26 cellular contexts compared by ENCODE assay signal in genomic region chr6:106142876-106143431, GRCh38. TPM values are rescaled to one million over a fixed set of nuclear protein-coding genes. Genes with fewer than 3 reads are reported as not detected.
DNase-seq lines count a peak whose midpoint lies in the region; ATAC-seq and TF ChIP-seq lines count a peak whose summit lies in the region.
"Had no signal": no experiment of that assay in that cellular context is flagged by ENCODE, and none has a peak within 500 bp of the region (broad histone marks: within the 10 kb centered on the region; RNA-seq: fewer than 3 reads in every experiment).

No MANE protein-coding gene starts in this region.

- peak; percentile 46; the same call in 1 of the 2 replicates for ATAC-seq in IMR-90 (ENCODE audit: low read depth)
- ATAC-seq in activated naive CD8-positive, alpha-beta T cell treated with anti-CD3 and anti-CD28 coated beads, Interleukin-2, amount 10 ng/mL, durations not matched to agents 7 days and 5 days (ENCODE audit: low read depth), result no peak
- no peak for ATAC-seq in natural killer cell treated with Interleukin-12 subunit alpha and Interleukin-12 subunit beta and Interleukin-15 and Interleukin-18, amount 100 ng/mL, for 72 hours
- ATAC-seq in HG03460 (IDR thresholded peaks at IDR 0.05; ENCODE audit: unreplicated experiment), result no peak
- ATAC-seq: left colon, Right ventricle myocardium inferior had no signal

- no TSS peak for BruUV-seq in IMR-90 (replicated peaks; lab: Mats Ljungman, UMichigan)

- H3K56ac ChIP-seq in IMR-90 (ENCODE audit: extremely low read depth, insufficient read depth, low read length), result no peak overlapping the region

- DNase-seq in activated CD4-positive, alpha-beta memory T cell treated with anti-CD3 and anti-CD28 coated beads, Interleukin-2, amount 10 ng/mL, durations not matched to agents 7 days and 5 days, result no peak
- DNase-seq in activated CD4-positive, alpha-beta memory T cell treated with anti-CD3 and anti-CD28 coated beads for 36 hours, result no peak
- no peak for DNase-seq in IMR-90
- DNase-seq in activated naive CD8-positive, alpha-beta T cell treated with anti-CD3 and anti-CD28 coated beads, Interleukin-2, amount 10 ng/mL, durations not matched to agents 7 days and 5 days, result no peak
- DNase-seq in natural killer cell treated with Interleukin-12 subunit alpha and Interleukin-12 subunit beta and Interleukin-15 and Interleukin-18, amount 100 ng/mL, for 72 hours (ENCODE audit: low spot score), result no peak
- DNase-seq in midbrain (lab: John Stamatoyannopoulos, UW), result no peak
- DNase-seq in NCI-H1092 treated with DMSO at 0.1 percent for 48 hours (lab: John Stamatoyannopoulos, UW), result no peak
- DNase-seq: activated CD4-positive, alpha-beta T cell treated with anti-CD3 and anti-CD28 coated beads, Interleukin-2, amount 50 U/mL, for 4 hours; C1 segment of cervical spinal cord; central memory CD4-positive, alpha-beta T cell; DMS 273 treated with DMSO at 0.1 percent for 48 hours; GDM1; left colon; NCI-H187; NCI-H345; stimulated activated CD4-positive, alpha-beta T cell treated with anti-CD3 and anti-CD28 coated beads, Interleukin-4, amount 100 ng/mL, for 4 hours; SW 1271 had no signal

- intact Hi-C loops in activated CD4-positive, alpha-beta memory T cell treated with anti-CD3 and anti-CD28 coated beads for 36 hours (cut with micrococcal nuclease), result no loop called here
- intact Hi-C loops in IMR-90 (cut with micrococcal nuclease), result no loop called here

- H4K20me1 ChIP-seq in IMR-90 (ENCODE audit: insufficient read depth, low read length), result no peaks in the 10 kb centered on the region

- H3K27me3 Mint-ChIP-seq in activated CD4-positive, alpha-beta memory T cell treated with anti-CD3 and anti-CD28 coated beads, Interleukin-2, amount 10 ng/mL, durations not matched to agents 7 days and 5 days, result no peaks in the 10 kb centered on the region
- no peaks in the 10 kb centered on the region for H3K27me3 Mint-ChIP-seq in activated CD4-positive, alpha-beta memory T cell treated with anti-CD3 and anti-CD28 coated beads for 36 hours
- no peaks in the 10 kb centered on the region for H3K27me3 Mint-ChIP-seq in activated naive CD8-positive, alpha-beta T cell treated with anti-CD3 and anti-CD28 coated beads, Interleukin-2, amount 10 ng/mL, durations not matched to agents 7 days and 5 days
- no peaks in the 10 kb centered on the region for H3K27me3 Mint-ChIP-seq in natural killer cell treated with Interleukin-12 subunit alpha and Interleukin-12 subunit beta and Interleukin-15 and Interleukin-18, amount 100 ng/mL, for 72 hours

- no peaks in the 10 kb centered on the region for H3K79me1 ChIP-seq in IMR-90 (ENCODE audit: low read depth in 1 of 2, low read length in 2 of 2)

- CTCF ChIA-PET in activated CD4-positive, alpha-beta memory T cell treated with anti-CD3 and anti-CD28 coated beads, Interleukin-2, amount 10 ng/mL, durations not matched to agents 7 days and 5 days (lab: Charles Lee), result interaction anchor here (1.5 to 3.2 kb wide), 3 partner anchors 17 to 42 kb away, joined by 3 to 17 read pairs (median 3); no protein-coding TSS in a partner anchor
- CTCF ChIA-PET in activated CD4-positive, alpha-beta memory T cell treated with anti-CD3 and anti-CD28 coated beads for 36 hours (lab: Charles Lee), result interaction anchor here (1.1 to 2.1 kb wide), 2 partner anchors 21 to 24 kb away, joined by 4 to 10 read pairs; no protein-coding TSS in a partner anchor
- CTCF ChIA-PET in IMR-90 (lab: Yijun Ruan, JAX), result no interaction called here

- H3K27me3 ChIP-seq in IMR-90 (ENCODE audit: control insufficient read depth, insufficient read depth, low read length), result no peaks in the 10 kb centered on the region
- H3K27me3 ChIP-seq: neural progenitor cell had no signal

- H2BK120ac ChIP-seq in IMR-90 (ENCODE audit: low read depth, low read length), result no peak overlapping the region

- no peak overlapping the region for H2BK5ac ChIP-seq in IMR-90 (ENCODE audit: low read depth, low read length, poor library complexity, severe bottlenecking)

- H3K36me3 Mint-ChIP-seq in activated CD4-positive, alpha-beta memory T cell treated with anti-CD3 and anti-CD28 coated beads, Interleukin-2, amount 10 ng/mL, durations not matched to agents 7 days and 5 days (ENCODE audit: low read depth), result no peaks in the 10 kb centered on the region
- H3K36me3 Mint-ChIP-seq in activated CD4-positive, alpha-beta memory T cell treated with anti-CD3 and anti-CD28 coated beads for 36 hours, result no peaks in the 10 kb centered on the region
- peaks cover 1% of the 10 kb centered on the region for H3K36me3 Mint-ChIP-seq in activated naive CD8-positive, alpha-beta T cell treated with anti-CD3 and anti-CD28 coated beads, Interleukin-2, amount 10 ng/mL, durations not matched to agents 7 days and 5 days
- H3K36me3 Mint-ChIP-seq in natural killer cell treated with Interleukin-12 subunit alpha and Interleukin-12 subunit beta and Interleukin-15 and Interleukin-18, amount 100 ng/mL, for 72 hours, result no peaks in the 10 kb centered on the region
- H3K36me3 Mint-ChIP-seq: IgD-negative memory B cell, mesothelial cell of epicardium, neural progenitor cell had no signal

- peaks cover 74% of the 10 kb centered on the region for H3K4me1 Mint-ChIP-seq in activated CD4-positive, alpha-beta memory T cell treated with anti-CD3 and anti-CD28 coated beads, Interleukin-2, amount 10 ng/mL, durations not matched to agents 7 days and 5 days
- H3K4me1 Mint-ChIP-seq in activated CD4-positive, alpha-beta memory T cell treated with anti-CD3 and anti-CD28 coated beads for 36 hours (ENCODE audit: low read depth), result peaks cover 50% of the 10 kb centered on the region
- peaks cover 62% of the 10 kb centered on the region for H3K4me1 Mint-ChIP-seq in activated naive CD8-positive, alpha-beta T cell treated with anti-CD3 and anti-CD28 coated beads, Interleukin-2, amount 10 ng/mL, durations not matched to agents 7 days and 5 days
- H3K4me1 Mint-ChIP-seq in natural killer cell treated with Interleukin-12 subunit alpha and Interleukin-12 subunit beta and Interleukin-15 and Interleukin-18, amount 100 ng/mL, for 72 hours (ENCODE audit: low read depth in 2 of 2), result peaks cover 69 to 89% of the 10 kb centered on the region in 2 donors

- H3K4me3 ChIP-seq in IMR-90 (ENCODE audit: insufficient read depth, low read depth, low read length), result no peak overlapping the region
- H3K4me3 ChIP-seq: esophagus muscularis mucosa, neural progenitor cell, skin epidermis had no signal

- no peak overlapping the region for H4K5ac ChIP-seq in IMR-90 (ENCODE audit: low read depth, low read length)

- no peak for TF ChIP-seq CTCF in IMR-90 (conservative IDR thresholded peaks at IDR 0.05; ENCODE audit: low read depth, low read length)

- no peak overlapping the region for H3K27ac ChIP-seq in IMR-90 (ENCODE audit: insufficient read depth, low read length)
- H3K27ac ChIP-seq: esophagus muscularis mucosa, HL-60, neural progenitor cell had no signal

- H3K27ac Mint-ChIP-seq in activated CD4-positive, alpha-beta memory T cell treated with anti-CD3 and anti-CD28 coated beads, Interleukin-2, amount 10 ng/mL, durations not matched to agents 7 days and 5 days, result peak overlapping the region; percentile 96
- H3K27ac Mint-ChIP-seq in activated CD4-positive, alpha-beta memory T cell treated with anti-CD3 and anti-CD28 coated beads for 36 hours, result no peak overlapping the region
- H3K27ac Mint-ChIP-seq in activated naive CD8-positive, alpha-beta T cell treated with anti-CD3 and anti-CD28 coated beads, Interleukin-2, amount 10 ng/mL, durations not matched to agents 7 days and 5 days, result peak overlapping the region; percentile 97
- H3K27ac Mint-ChIP-seq in natural killer cell treated with Interleukin-12 subunit alpha and Interleukin-12 subunit beta and Interleukin-15 and Interleukin-18, amount 100 ng/mL, for 72 hours, result peak overlapping the region; percentile 95 to 96
- H3K27ac Mint-ChIP-seq: mesothelial cell of epicardium, neural progenitor cell, progenitor cell of endocrine pancreas had no signal

- no peaks in the 10 kb centered on the region for H3K9me3 ChIP-seq in IMR-90 (ENCODE audit: control insufficient read depth, insufficient read depth, low read length)
- H3K9me3 ChIP-seq: esophagus muscularis mucosa had no signal

- in situ Hi-C loops in IMR-90 (cut with MboI; ENCODE audit: low sequenced_read_pairs), result no loop called here

- no peak overlapping the region for H4K91ac ChIP-seq in IMR-90 (ENCODE audit: insufficient read depth, low read depth, low read length)

- H3K4ac ChIP-seq in IMR-90 (ENCODE audit: low read depth, low read length), result no peak overlapping the region

- no peak for TF ChIP-seq POLR2A in IMR-90 (IDR thresholded peaks at IDR 0.05; ENCODE audit: low read depth, low read length)

- WGBS in IMR-90 (ENCODE audit: extremely low coverage in 2 of 2, insufficient read length in 1 of 2), 2 experiments, result 86% methylated on average over 2 of the region's 2 CpGs; no CpG with 5 or more reads in 1 of the 2 experiments

- dilution Hi-C loops in IMR-90 (cut with HindIII; ENCODE audit: low sequenced_read_pairs, unreplicated experiment), result no loop called here

- TF ChIP-seq RAD21 in IMR-90 (IDR thresholded peaks at IDR 0.05; ENCODE audit: low read length), result no peak

- H2AFZ ChIP-seq in IMR-90 (replicated peaks; ENCODE audit: low read length, poor library complexity), result no peak overlapping the region

- H3K36me3 ChIP-seq in IMR-90 (ENCODE audit: control insufficient read depth, insufficient read depth, low read length), result no peaks in the 10 kb centered on the region
- H3K36me3 ChIP-seq: esophagus muscularis mucosa, neural progenitor cell had no signal

- no peak overlapping the region for H4K8ac ChIP-seq in IMR-90 (ENCODE audit: low read depth in 2 of 2, low read length in 2 of 2)

- no peak overlapping the region for H3K14ac ChIP-seq in IMR-90 (replicated peaks; ENCODE audit: low read depth, low read length)

- peaks cover 8% of the 10 kb centered on the region; the same call in 1 of the 2 replicates for H3K9me1 ChIP-seq in IMR-90 (ENCODE audit: insufficient read depth, low read length)

- peaks cover 11% of the 10 kb centered on the region for H3K4me1 ChIP-seq in IMR-90 (ENCODE audit: control insufficient read depth, insufficient read depth, low read length)
- H3K4me1 ChIP-seq: esophagus muscularis mucosa had no signal

- H2AK9ac ChIP-seq in IMR-90 (replicated peaks; ENCODE audit: low read depth, low read length, poor library complexity), result no peak overlapping the region

- no peaks in the 10 kb centered on the region for H3K9me3 Mint-ChIP-seq in activated CD4-positive, alpha-beta memory T cell treated with anti-CD3 and anti-CD28 coated beads, Interleukin-2, amount 10 ng/mL, durations not matched to agents 7 days and 5 days
- H3K9me3 Mint-ChIP-seq in activated CD4-positive, alpha-beta memory T cell treated with anti-CD3 and anti-CD28 coated beads for 36 hours, result no peaks in the 10 kb centered on the region
- no peaks in the 10 kb centered on the region for H3K9me3 Mint-ChIP-seq in activated naive CD8-positive, alpha-beta T cell treated with anti-CD3 and anti-CD28 coated beads, Interleukin-2, amount 10 ng/mL, durations not matched to agents 7 days and 5 days
- no peaks in the 10 kb centered on the region for H3K9me3 Mint-ChIP-seq in natural killer cell treated with Interleukin-12 subunit alpha and Interleukin-12 subunit beta and Interleukin-15 and Interleukin-18, amount 100 ng/mL, for 72 hours
- H3K9me3 Mint-ChIP-seq: IgD-negative memory B cell, mesothelial cell of epicardium, neural progenitor cell had no signal

- H2BK15ac ChIP-seq in IMR-90 (ENCODE audit: low read depth, low read length), result no peak overlapping the region

- no peak overlapping the region for H3K4me3 Mint-ChIP-seq in activated CD4-positive, alpha-beta memory T cell treated with anti-CD3 and anti-CD28 coated beads, Interleukin-2, amount 10 ng/mL, durations not matched to agents 7 days and 5 days
- no peak overlapping the region for H3K4me3 Mint-ChIP-seq in activated CD4-positive, alpha-beta memory T cell treated with anti-CD3 and anti-CD28 coated beads for 36 hours
- peak overlapping the region; percentile 70 for H3K4me3 Mint-ChIP-seq in activated naive CD8-positive, alpha-beta T cell treated with anti-CD3 and anti-CD28 coated beads, Interleukin-2, amount 10 ng/mL, durations not matched to agents 7 days and 5 days
- H3K4me3 Mint-ChIP-seq in natural killer cell treated with Interleukin-12 subunit alpha and Interleukin-12 subunit beta and Interleukin-15 and Interleukin-18, amount 100 ng/mL, for 72 hours, result peak overlapping the region; percentile 83
- H3K4me3 Mint-ChIP-seq: mesothelial cell of epicardium, neural progenitor cell had no signal

- no peak overlapping the region for H3K18ac ChIP-seq in IMR-90 (ENCODE audit: low read depth, low read length)

- H2AK5ac ChIP-seq in IMR-90 (ENCODE audit: low read depth, low read length), result no peak overlapping the region

- no peak overlapping the region for H3K4me2 ChIP-seq in IMR-90 (ENCODE audit: low read depth, low read length)
- H3K4me2 ChIP-seq: neural progenitor cell had no signal

- POLR2A ChIA-PET in activated CD4-positive, alpha-beta memory T cell treated with anti-CD3 and anti-CD28 coated beads, Interleukin-2, amount 10 ng/mL, durations not matched to agents 7 days and 5 days (lab: Charles Lee), result interaction anchor here (2.0 to 4.6 kb wide), 11 partner anchors 18 to 57 kb away, joined by 5 to 79 read pairs (median 26); partner anchors contain the start of gene PRDM1
- POLR2A ChIA-PET in activated CD4-positive, alpha-beta memory T cell treated with anti-CD3 and anti-CD28 coated beads for 36 hours (lab: Charles Lee), result interaction anchor here (2.9 kb wide), 1 partner anchor 21 kb away, joined by 19 read pairs; no protein-coding TSS in a partner anchor
- POLR2A ChIA-PET in IMR-90 (lab: Charles Lee; ENCODE audit: unreplicated experiment), result no interaction called here
- POLR2A ChIA-PET in activated naive CD8-positive, alpha-beta T cell treated with anti-CD3 and anti-CD28 coated beads, Interleukin-2, amount 10 ng/mL, durations not matched to agents 7 days and 5 days (lab: Charles Lee), result interaction anchor here (1.3 to 4.9 kb wide), 4 partner anchors 21 to 183 kb away, joined by 3 to 59 read pairs (median 24); partner anchors contain the start of gene ATG5

- H3K23ac ChIP-seq in IMR-90 (ENCODE audit: low read depth, low read length), result no peak overlapping the region

- no peak overlapping the region for H2BK20ac ChIP-seq in IMR-90 (ENCODE audit: low read depth, low read length)

- H3K9ac ChIP-seq in IMR-90 (ENCODE audit: low read depth, low read length), result no peak overlapping the region
- H3K9ac ChIP-seq: neural progenitor cell had no signal

RNA-seq across cellular contexts. Expression of gene PRDM1, which starts 56.8 kb away (rescaled TPM):
- total RNA-seq in activated CD4-positive, alpha-beta memory T cell treated with anti-CD3 and anti-CD28 coated beads, Interleukin-2, amount 10 ng/mL, durations not matched to agents 7 days and 5 days, result 100 to 1,000 TPM; 112 to 115 TPM
- total RNA-seq in activated CD4-positive, alpha-beta memory T cell treated with anti-CD3 and anti-CD28 coated beads for 36 hours, result 10 to 100 TPM; 70.9 to 78.9 TPM
- 2.3 and 6.9 TPM in 2 replicates for total RNA-seq in IMR-90 (2012; rRNA removed)
- 3.0 and 3.9 TPM in 2 replicates for polyA plus RNA-seq in IMR-90 (2012; rRNA removed)
- polyA plus RNA-seq in IMR-90 (2012; cell fraction: cytosol; rRNA removed), result 2.5 and 2.9 TPM in 2 replicates
- polyA plus RNA-seq in IMR-90 (2012; cell fraction: nucleus; rRNA removed; ENCODE audit: low replicate concordance), result 11.9 and 13.5 TPM in 2 replicates
- 10 to 100 TPM; 20.2 to 21.1 TPM for total RNA-seq in activated naive CD8-positive, alpha-beta T cell treated with anti-CD3 and anti-CD28 coated beads, Interleukin-2, amount 10 ng/mL, durations not matched to agents 7 days and 5 days
- total RNA-seq in natural killer cell treated with Interleukin-12 subunit alpha and Interleukin-12 subunit beta and Interleukin-15 and Interleukin-18, amount 100 ng/mL, for 72 hours, result 100 to 1,000 TPM; 174 to 192 TPM

Comparison
In these comparisons a context has a peak if more than half of its experiments do, and no peak if none do; other contexts are left out.
1. H3K4me3 Mint-ChIP-seq: peak in activated naive CD8-positive, alpha-beta T cell treated with anti-CD3 and anti-CD28 coated beads, Interleukin-2, amount 10 ng/mL, durations not matched to agents 7 days and 5 days (single experiment) and natural killer cell treated with Interleukin-12 subunit alpha and Interleukin-12 subunit beta and Interleukin-15 and Interleukin-18, amount 100 ng/mL, for 72 hours (single experiment); none in activated CD4-positive, alpha-beta memory T cell treated with anti-CD3 and anti-CD28 coated beads, Interleukin-2, amount 10 ng/mL, durations not matched to agents 7 days and 5 days (single experiment) and activated CD4-positive, alpha-beta memory T cell treated with anti-CD3 and anti-CD28 coated beads for 36 hours (single experiment).